In genomic region chr10:86688398-86688921, GRCh38 we compare ENCODE assay signal across 1 cellular context.
TF ChIP-seq lines count a peak whose summit lies in the region.

No MANE protein-coding gene starts in this region.

TF ChIP-seq in GM23338, 12 proteins besides CTCF, POLR2A, EP300 and RAD21 (continued from another document):
- TF ChIP-seq ZNF462 (CRISPR knock-in tag; IDR thresholded peaks at IDR 0.05), result no peak
- TF ChIP-seq ZNF331 (CRISPR knock-in tag; IDR thresholded peaks at IDR 0.05; ENCODE audit: low read depth), result no peak
- no peak for TF ChIP-seq STAT1 (IDR thresholded peaks at IDR 0.05; ENCODE audit: unreplicated experiment)
- no peak for TF ChIP-seq POLR2AphosphoS5 (IDR thresholded peaks at IDR 0.05; ENCODE audit: low read depth)
- no peak for TF ChIP-seq JUNB (IDR thresholded peaks at IDR 0.05; ENCODE audit: unreplicated experiment)
- TF ChIP-seq ZNF114 (CRISPR knock-in tag; IDR thresholded peaks at IDR 0.05), result no peak
- no peak for TF ChIP-seq EZH2 (IDR thresholded peaks at IDR 0.05; ENCODE audit: low read depth, unreplicated experiment)
